10 cellular contexts compared by ENCODE assay signal in genomic region chr4:89055157-89056080, GRCh38. TPM values are rescaled to one million over a fixed set of nuclear protein-coding genes. Genes with fewer than 3 reads are reported as not detected.
DNase-seq lines count a peak whose midpoint lies in the region; ATAC-seq, FAIRE-seq and TF ChIP-seq lines count a peak whose summit lies in the region.
"Had no signal": no experiment of that assay in that cellular context is flagged by ENCODE, and none has a peak within 500 bp of the region (broad histone marks: within the 10 kb centered on the region; RNA-seq: fewer than 3 reads in every experiment).

No MANE protein-coding gene starts in this region.

- no peak for FAIRE-seq in GM12892 (lab: Jason Lieb, UNC)

- H3K79me2 ChIP-seq in GM23248 (ENCODE audit: insufficient read depth) = peaks cover 56% of the 10 kb centered on the region
- H3K79me2 ChIP-seq in PC-9 (ENCODE audit: low read depth) = peaks cover 5% of the 10 kb centered on the region

- WGBS in GM23248 (ENCODE audit: low coverage in 1 of 2, low lambda C conversion rate in 2 of 2, missing lambda C conversion rate in 2 of 2), 2 experiments = 90 to 95% methylated on average over 1 of the region's 1 CpG

- H3K27ac ChIP-seq in GM23248 (no peak overlapping the region), PC-9 (no peak overlapping the region), gastrocnemius medialis (peak overlapping the region in 2 of 4 donors; percentile 75 to 78)

- DNase-seq in GM23248 = peak; percentile 28
- DNase-seq in PC-9 = no peak
- DNase-seq in fibroblast of the aortic adventitia (ENCODE audit: low read depth) = no peak
- DNase-seq in gastrocnemius medialis = no peak
- no peak for DNase-seq in anterior cingulate cortex (lab: John Stamatoyannopoulos, UW)
- DNase-seq in GM12892 (ENCODE audit: insufficient read length) = no peak
- no peak for DNase-seq in activated naive CD4-positive, alpha-beta T cell treated with Interleukin-2 at 50 U/mL for 16 hours
- DNase-seq: NCI-H510A treated with DMSO at 0.1 percent for 48 hours; stimulated activated CD4-positive, alpha-beta T cell treated with anti-CD3 and anti-CD28 coated beads, Interleukin-15, amount 100 ng/mL, for 24 hours had no signal

- H3K9me3 ChIP-seq in GM23248 (ENCODE audit: low read depth) (no peaks in the 10 kb centered on the region), PC-9 (ENCODE audit: insufficient read depth, low read depth) (no peaks in the 10 kb centered on the region), gastrocnemius medialis (no peaks in the 10 kb centered on the region)

- peak overlapping the region; percentile 15; the same call in 1 of the 2 replicates for H2AFZ ChIP-seq in GM23248
- H2AFZ ChIP-seq in PC-9 = 0 out of 2 replicates have a peak overlapping the region, but pooled peaks have one; percentile 48

- peak overlapping the region; percentile 87 for H3K4me3 ChIP-seq in GM23248
- H3K4me3 ChIP-seq in PC-9 = peak overlapping the region; percentile 58; the same call in 1 of the 2 replicates
- H3K4me3 ChIP-seq in fibroblast of the aortic adventitia (ENCODE audit: low read depth, low read length) = peak overlapping the region; percentile 55
- H3K4me3 ChIP-seq in gastrocnemius medialis = peak overlapping the region; percentile 47 to 57 (median 57)

- H3K9me2 ChIP-seq in GM23248 (ENCODE audit: insufficient read depth) (no peaks in the 10 kb centered on the region), PC-9 (ENCODE audit: insufficient read depth) (no peaks in the 10 kb centered on the region)

- intact Hi-C loops in PC-9 (cut with micrococcal nuclease; ENCODE audit: unreplicated experiment) (no loop called here), gastrocnemius medialis (cut with DNase I; ENCODE audit: low total_unique reads) (no loop called here)

- ATAC-seq in gastrocnemius medialis = no peak
- ATAC-seq in HG03571 (IDR thresholded peaks at IDR 0.05; ENCODE audit: unreplicated experiment) = no peak

- BruUV-seq in PC-9 (replicated peaks; lab: Mats Ljungman, UMichigan) = TSS peak; percentile 37

- POLR2A ChIA-PET in PC-9 (lab: Charles Lee; ENCODE audit: unreplicated experiment) = no interaction called here

- CTCF ChIA-PET in PC-9 (lab: Charles Lee) = no interaction called here

- H3F3A ChIP-seq in GM23248 (ENCODE audit: insufficient read depth) = peaks cover 25% of the 10 kb centered on the region
- H3F3A ChIP-seq in PC-9 (ENCODE audit: insufficient read depth, low read depth) = no peaks in the 10 kb centered on the region

- no peaks in the 10 kb centered on the region for H4K20me1 ChIP-seq in GM23248 (ENCODE audit: insufficient read depth)
- no peaks in the 10 kb centered on the region for H4K20me1 ChIP-seq in PC-9 (ENCODE audit: insufficient read depth)

- H3K36me3 ChIP-seq in GM23248 (ENCODE audit: low read depth) (no peaks in the 10 kb centered on the region), PC-9 (ENCODE audit: low read depth) (no peaks in the 10 kb centered on the region), gastrocnemius medialis (no peaks in the 10 kb centered on the region)

- TF ChIP-seq POLR2A in gastrocnemius medialis (IDR thresholded peaks at IDR 0.05) (no peak), GM12892 (IDR thresholded peaks at IDR 0.05; ENCODE audit: low read depth, low read length) (no peak)

- no peaks in the 10 kb centered on the region for H3K27me3 ChIP-seq in GM23248 (replicated peaks; ENCODE audit: insufficient read depth)
- no peaks in the 10 kb centered on the region for H3K27me3 ChIP-seq in PC-9 (ENCODE audit: insufficient read depth, low read depth)
- H3K27me3 ChIP-seq in gastrocnemius medialis = no peaks in the 10 kb centered on the region

- no peak for TF ChIP-seq CTCF in PC-9 (conservative IDR thresholded peaks at IDR 0.05)
- no peak for TF ChIP-seq CTCF in fibroblast of the aortic adventitia (IDR thresholded peaks at IDR 0.05; ENCODE audit: insufficient read depth, low read length)
- TF ChIP-seq CTCF in gastrocnemius medialis (IDR thresholded peaks at IDR 0.05 in 4 of 5, conservative IDR thresholded peaks at IDR 0.05 in 1 of 5) = no peak

- H3K4me1 ChIP-seq in GM23248 (ENCODE audit: insufficient read depth) (peaks cover 24% of the 10 kb centered on the region), PC-9 (replicated peaks; ENCODE audit: insufficient read depth) (peaks cover 15% of the 10 kb centered on the region; the same call in 1 of the 2 replicates), gastrocnemius medialis (peaks cover 20 to 32% of the 10 kb centered on the region in 2 donors)

- H3K9ac ChIP-seq in GM23248 = peak overlapping the region; percentile 78

- peak overlapping the region; percentile 99 for H3K4me2 ChIP-seq in GM23248 (ENCODE audit: unreplicated experiment)
- peak overlapping the region; percentile 70 for H3K4me2 ChIP-seq in PC-9

- in situ Hi-C loops in GM23248 (cut with MboI) = no loop called here
- in situ Hi-C loops in gastrocnemius medialis (cut with MboI; ENCODE audit: low sequenced_read_pairs in 4 of 4) = loop anchor here in 1 of 4 donors (10.0 kb wide), 1 partner anchor 49 kb away; no protein-coding TSS in a partner anchor

RNA-seq across cellular contexts. Expression of gene FAM13A, which starts 1.6 kb away (rescaled TPM):
- 6.6 and 7.8 TPM in 2 replicates for total RNA-seq in GM23248 (2014; rRNA removed; shearing (Covaris generic))
- 5.3 and 5.5 TPM in 2 replicates for polyA plus RNA-seq in GM23248 (2016; fragmentation: Nextera tagmentation; extraction: Ambion mirVana)
- total RNA-seq in PC-9 (2021) = 19.3 and 26.7 TPM in 2 replicates
- total RNA-seq in fibroblast of the aortic adventitia (ENCODE audit: low replicate concordance) = 23.5 and 49.3 TPM in 2 replicates
- 10 to 100 TPM in 3 of 4 donors, 1 to 10 TPM in 1; 6.7 to 14.1 (median 11.4) TPM for total RNA-seq in gastrocnemius medialis
- polyA plus RNA-seq in GM12892 (2012; ENCODE audit: missing spikeins) = 1.0 TPM

RNA-seq across cellular contexts. Expression of gene TIGD2, which starts 55.9 kb away (rescaled TPM):
- total RNA-seq in GM23248 (2014; rRNA removed; shearing (Covaris generic)) = 9.9 and 10.5 TPM in 2 replicates
- 7.2 and 7.6 TPM in 2 replicates for polyA plus RNA-seq in GM23248 (2016; fragmentation: Nextera tagmentation; extraction: Ambion mirVana)
- total RNA-seq in PC-9 (2021) (10.9 and 11.5 TPM in 2 replicates), fibroblast of the aortic adventitia (ENCODE audit: low replicate concordance) (7.0 and 10.1 TPM in 2 replicates), gastrocnemius medialis (1 to 10 TPM; 1.7 to 2.8 (median 2.4) TPM)
- polyA plus RNA-seq in GM12892 (2012; ENCODE audit: missing spikeins) = 4.5 TPM
